ENCODE assay signal across 10 cellular contexts in the genomic region with DNA sequence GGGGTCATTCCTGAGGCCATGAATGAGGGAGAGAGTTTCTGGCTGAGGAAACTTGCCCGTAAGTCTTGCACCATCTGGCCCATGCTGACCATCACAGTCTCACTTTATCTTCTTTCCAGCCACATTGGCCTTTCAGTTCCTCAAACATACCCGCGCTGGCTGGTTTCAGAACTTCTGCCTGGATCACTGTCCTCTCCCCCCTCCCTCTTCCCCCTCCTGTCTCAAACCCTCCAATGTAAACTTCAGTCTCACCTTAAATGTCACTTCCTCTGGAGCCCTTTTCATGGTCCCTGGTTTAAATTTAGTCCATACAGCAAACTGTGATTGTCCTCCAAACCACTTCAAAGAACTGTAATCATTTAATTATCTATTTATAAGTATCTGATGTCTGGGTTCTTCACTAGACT. TPM values are rescaled to one million over a fixed set of nuclear protein-coding genes. Genes with fewer than 3 reads are reported as not detected.
A peak's percentile ranks its signal among the peaks of the same experiment; 100 is the strongest.
DNase-seq lines count a peak whose midpoint lies in the region; ATAC-seq lines count a peak whose summit lies in the region.
"Had no signal": no experiment of that assay in that cellular context is flagged by ENCODE, and none has a peak within 500 bp of the region (broad histone marks: within the 10 kb centered on the region; RNA-seq: fewer than 3 reads in every experiment).

No MANE protein-coding gene starts in this region.

- DNase-seq in mesenteric fat pad (ENCODE audit: low spot score) (peak; percentile 39), hepatic stellate cell (ENCODE audit: low spot score) (no peak)
- DNase-seq in activated CD4-positive, CD25-positive, alpha-beta regulatory T cell treated with anti-CD3 and anti-CD28 coated beads, Interleukin-2, amount 50 U/mL, for 72 hours = no peak
- no peak for DNase-seq in activated effector memory CD4-positive, alpha-beta T cell treated with anti-CD3 and anti-CD28 coated beads, Interleukin-2, amount 50 U/mL, for 16 hours
- DNase-seq in activated naive CD4-positive, alpha-beta T cell treated with anti-CD3 and anti-CD28 coated beads, Interleukin-2, amount 10 ng/mL, durations not matched to agents 7 days and 5 days = no peak
- DNase-seq: SK-N-SH had no signal

- no peak overlapping the region for H3K27ac Mint-ChIP-seq in activated naive CD4-positive, alpha-beta T cell treated with anti-CD3 and anti-CD28 coated beads, Interleukin-2, amount 10 ng/mL, durations not matched to agents 7 days and 5 days

- ATAC-seq in GM18867 (IDR thresholded peaks at IDR 0.05; ENCODE audit: unreplicated experiment) (peak; percentile 36), GM21723 (IDR thresholded peaks at IDR 0.05; ENCODE audit: unreplicated experiment) (peak; percentile 40), HG03521 (IDR thresholded peaks at IDR 0.05; ENCODE audit: unreplicated experiment) (peak; percentile 31)

- H3K4me1 Mint-ChIP-seq in activated naive CD4-positive, alpha-beta T cell treated with anti-CD3 and anti-CD28 coated beads, Interleukin-2, amount 10 ng/mL, durations not matched to agents 7 days and 5 days = peaks cover 52% of the 10 kb centered on the region

- H3K36me3 Mint-ChIP-seq in activated naive CD4-positive, alpha-beta T cell treated with anti-CD3 and anti-CD28 coated beads, Interleukin-2, amount 10 ng/mL, durations not matched to agents 7 days and 5 days = peaks cover under 1% of the 10 kb centered on the region

- no peak overlapping the region for H3K4me3 Mint-ChIP-seq in activated naive CD4-positive, alpha-beta T cell treated with anti-CD3 and anti-CD28 coated beads, Interleukin-2, amount 10 ng/mL, durations not matched to agents 7 days and 5 days

- H3K27me3 Mint-ChIP-seq in activated naive CD4-positive, alpha-beta T cell treated with anti-CD3 and anti-CD28 coated beads, Interleukin-2, amount 10 ng/mL, durations not matched to agents 7 days and 5 days = peaks cover 22% of the 10 kb centered on the region

- CTCF ChIA-PET in activated naive CD4-positive, alpha-beta T cell treated with anti-CD3 and anti-CD28 coated beads, Interleukin-2, amount 10 ng/mL, durations not matched to agents 7 days and 5 days (lab: Charles Lee) = no interaction called here

- no peaks in the 10 kb centered on the region for H3K9me3 Mint-ChIP-seq in activated naive CD4-positive, alpha-beta T cell treated with anti-CD3 and anti-CD28 coated beads, Interleukin-2, amount 10 ng/mL, durations not matched to agents 7 days and 5 days

RNA-seq across cellular contexts. Expression of a gene that starts 3.7 kb away (rescaled TPM):
- 116 TPM for total RNA-seq in mesenteric fat pad

RNA-seq across cellular contexts. Expression of a gene that starts 3.9 kb away (rescaled TPM):
- total RNA-seq in mesenteric fat pad = 68.3 TPM

RNA-seq across cellular contexts. Expression of a gene that starts 14.0 kb away (rescaled TPM):
- total RNA-seq in mesenteric fat pad = 6.7 TPM

RNA-seq across cellular contexts. Expression of a gene that starts 41.7 kb away (rescaled TPM):
- 47.4 TPM for total RNA-seq in mesenteric fat pad

RNA-seq across cellular contexts. Expression of a gene that starts 42.9 kb away (rescaled TPM):
- 1.4 TPM for total RNA-seq in mesenteric fat pad
- total RNA-seq: kidney epithelial cell had no signal
